In genomic region chr2:95004287-95004686, GRCh38 we compare ENCODE assay signal across 15 cellular contexts. TPM values are rescaled to one million over a fixed set of nuclear protein-coding genes. Genes with fewer than 3 reads are reported as not detected.
"Had no signal": no experiment of that assay in that cellular context is flagged by ENCODE, and none has a peak within 500 bp of the region (broad histone marks: within the 10 kb centered on the region; RNA-seq: fewer than 3 reads in every experiment).

No MANE protein-coding gene starts in this region.

- H3K9me3 ChIP-seq: gastrocnemius medialis, left ventricle myocardium inferior, SJSA1, suprapubic skin had no signal

- H3K27ac ChIP-seq: gastrocnemius medialis, left ventricle myocardium inferior, SJSA1, suprapubic skin had no signal

- H3K4me3 ChIP-seq: gastrocnemius medialis, left ventricle myocardium inferior, SJSA1, suprapubic skin had no signal

- DNase-seq: activated CD4-positive, alpha-beta T cell treated with anti-CD3 and anti-CD28 coated beads, Interleukin-2, amount 10 ng/mL, durations not matched to agents 7 days and 5 days; erythroblast; gastrocnemius medialis; left ventricle myocardium inferior; naive B cell; nucleus accumbens; stimulated activated CD4-positive, alpha-beta T cell treated with anti-CD3 and anti-CD28 coated beads, Interleukin-4, amount 100 ng/mL, for 1 hour; stimulated activated naive B cell treated with anti-CD40 and anti-IgM and Interleukin-4, amounts not matched to agents 10 μg/mL and 1 μg/mL and 100 μg/mL, for 72 hours; trophoblast cell had no signal

- ATAC-seq: gastrocnemius medialis; stimulated activated naive B cell treated with anti-CD40 and anti-IgM and Interleukin-4, amounts not matched to agents 10 μg/mL and 1 μg/mL and 100 μg/mL, for 72 hours had no signal

- H3K27me3 ChIP-seq: gastrocnemius medialis, SJSA1 had no signal

- FAIRE-seq: islet of Langerhans, TTC549 had no signal

- H3K4me1 ChIP-seq: gastrocnemius medialis, SJSA1, suprapubic skin had no signal

- H3K36me3 ChIP-seq: gastrocnemius medialis, left ventricle myocardium inferior, SJSA1, suprapubic skin had no signal

RNA-seq across cellular contexts. Expression of gene MAL, which starts 21.2 kb away (rescaled TPM):
- total RNA-seq: cerebellum, dermis microvascular lymphatic vessel endothelial cell, SJSA1 had no signal
